9 cellular contexts compared by ENCODE assay signal in genomic region chr2:105373895-105374401, GRCh38. TPM values are rescaled to one million over a fixed set of nuclear protein-coding genes. Genes with fewer than 3 reads are reported as not detected.
A peak's percentile ranks its signal among the peaks of the same experiment; 100 is the strongest.
DNase-seq lines count a peak whose midpoint lies in the region; ATAC-seq and TF ChIP-seq lines count a peak whose summit lies in the region.
"Had no signal": no experiment of that assay in that cellular context is flagged by ENCODE, and none has a peak within 500 bp of the region (broad histone marks: within the 10 kb centered on the region; RNA-seq: fewer than 3 reads in every experiment).

No MANE protein-coding gene starts in this region.

- H3K27me3 ChIP-seq in adrenal gland: no peaks in the 10 kb centered on the region
- H3K27me3 ChIP-seq in prostate gland (replicated peaks; ENCODE audit: insufficient read depth): no peaks in the 10 kb centered on the region

- DNase-seq in NK-92 treated with Interleukin-12 subunit alpha and Interleukin-12 subunit beta, amount 100 ng/mL, for 24 hours (lab: John Stamatoyannopoulos, UW): peak; percentile 49
- no peak for DNase-seq in NK-92 (lab: John Stamatoyannopoulos, UW; ENCODE audit: unreplicated experiment)
- DNase-seq in adrenal gland: peak in 1 of 7 donors; percentile 48
- DNase-seq in prostate gland (ENCODE audit: low spot score): no peak
- no peak for DNase-seq in amygdala (lab: John Stamatoyannopoulos, UW)
- DNase-seq in islet precursor cell: no peak
- no peak for DNase-seq in activated gamma-delta T cell (lab: John Stamatoyannopoulos, UW)

- TF ChIP-seq POLR2A in adrenal gland (IDR thresholded peaks at IDR 0.05): no peak
- no peak for TF ChIP-seq POLR2A in prostate gland (IDR thresholded peaks at IDR 0.05)

- peaks cover 0 to 37% of the 10 kb centered on the region in 2 donors for H3K36me3 ChIP-seq in adrenal gland (replicated peaks in 1 of 2)
- no peaks in the 10 kb centered on the region for H3K36me3 ChIP-seq in prostate gland

- 71 to 83% (median 78%) methylated on average over 9 of the region's 9 CpGs for WGBS in adrenal gland, 4 donors
- 42% methylated on average over 9 of the region's 9 CpGs for WGBS in prostate gland

- TF ChIP-seq CTCF in adrenal gland (IDR thresholded peaks at IDR 0.05) (no peak), prostate gland (IDR thresholded peaks at IDR 0.05) (no peak)

- no peaks in the 10 kb centered on the region for H3K9me3 ChIP-seq in adrenal gland (replicated peaks in 1 of 3)
- H3K9me3 ChIP-seq in prostate gland: no peaks in the 10 kb centered on the region

- H3K4me1 ChIP-seq in adrenal gland (replicated peaks in 1 of 2) (peaks cover 13 to 45% of the 10 kb centered on the region in 2 donors), prostate gland (replicated peaks) (peaks cover 8% of the 10 kb centered on the region)

- intact Hi-C loops in adrenal gland (cut with DNase I) (loop anchor here (5.0 kb wide), 2 partner anchors 143 to 148 kb away; no protein-coding TSS in a partner anchor), prostate gland (cut with DNase I) (loop anchor here (5.0 kb wide), 1 partner anchor 38 kb away; no protein-coding TSS in a partner anchor)

- H3K27ac ChIP-seq in adrenal gland (peak overlapping the region in 4 of 5 donors; percentile 46 to 94 (median 80)), prostate gland (peak overlapping the region; percentile 70 to 71)
- H3K27ac ChIP-seq: 22Rv1 had no signal

- H3K4me3 ChIP-seq in adrenal gland: no peak overlapping the region
- no peak overlapping the region for H3K4me3 ChIP-seq in prostate gland

- ATAC-seq in HG02885 (IDR thresholded peaks at IDR 0.05; ENCODE audit: poor library complexity, unreplicated experiment): peak; percentile 91

RNA-seq across cellular contexts. Expression of gene FHL2, which starts 24.9 kb away (rescaled TPM):
- total RNA-seq in adrenal gland: 100 to 1,000 TPM in 6 of 8 donors, 10 to 100 TPM in 2; 41.2 to 213 (median 138) TPM
- polyA plus RNA-seq in adrenal gland: 10 to 100 TPM; 43.8 to 54.9 (median 50.8) TPM
- total RNA-seq in prostate gland: 100 to 1,000 TPM; 132 to 250 TPM

RNA-seq across cellular contexts. Expression of gene C2orf49, which starts 36.6 kb away (rescaled TPM):
- total RNA-seq in adrenal gland (10 to 100 TPM in 6 of 8 donors, 1 to 10 TPM in 2; 9.3 to 18.6 (median 16.0) TPM), prostate gland (10 to 100 TPM; 13.1 to 26.2 TPM)
- polyA plus RNA-seq in adrenal gland: 10 to 100 TPM in 1 of 3 donors, 1 to 10 TPM in 2; 5.9 to 17.8 (median 7.4) TPM

RNA-seq across cellular contexts. Expression of gene TGFBRAP1, which starts 44.4 kb away (rescaled TPM):
- 10 to 100 TPM; 21.1 to 29.7 (median 24.1) TPM for total RNA-seq in adrenal gland
- polyA plus RNA-seq in adrenal gland: 10 to 100 TPM in 1 of 3 donors, 1 to 10 TPM in 2; 5.1 to 13.7 (median 6.2) TPM
- total RNA-seq in prostate gland: 10 to 100 TPM; 29.9 to 30.0 TPM
